In the genomic region with DNA sequence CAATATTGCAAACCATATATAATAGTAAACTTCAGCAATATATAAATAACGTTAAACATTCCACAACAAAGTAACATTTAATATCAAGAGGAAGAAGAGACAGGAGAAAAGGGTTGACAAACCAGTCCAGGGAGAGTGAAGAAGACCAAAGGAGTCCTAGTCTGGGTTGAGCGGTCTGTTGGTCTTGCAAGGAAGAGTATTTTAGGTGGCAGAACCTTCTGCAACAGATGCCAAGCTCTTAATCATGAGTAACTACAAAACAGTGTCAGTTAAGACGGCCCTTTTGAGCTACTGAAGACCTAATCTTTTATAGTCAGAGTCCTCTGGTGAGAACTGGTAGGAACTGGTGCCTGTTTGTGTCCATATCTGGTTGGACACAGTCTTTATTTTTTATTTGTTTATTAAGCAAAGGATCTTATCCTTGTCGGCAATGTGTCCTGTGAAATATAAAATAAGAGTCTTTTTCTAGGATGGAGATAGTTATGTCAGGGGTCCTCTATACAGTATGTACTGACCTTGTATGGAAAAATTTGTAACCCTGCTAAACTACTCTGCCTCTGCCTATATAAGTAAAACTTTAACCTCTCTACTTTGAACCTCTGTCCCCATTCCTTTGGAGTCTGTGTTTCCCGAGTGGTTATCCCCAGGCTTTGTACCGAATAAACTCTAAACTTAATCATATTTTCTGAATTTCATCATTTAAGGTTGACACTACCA, we compare ENCODE assay signal across 1 cellular context.
A peak's percentile ranks its signal among the peaks of the same experiment; 100 is the strongest.
TF ChIP-seq lines count a peak whose summit lies in the region.

No MANE protein-coding gene starts in this region.

TF ChIP-seq in K562, 482 proteins besides CTCF, POLR2A, EP300 and RAD21 (continued from another document and continues in another):
- TF ChIP-seq ZBTB40 (IDR thresholded peaks at IDR 0.05) = no peak
- TF ChIP-seq ZBTB40 (CRISPR knock-in tag; IDR thresholded peaks at IDR 0.05) = no peak
- TF ChIP-seq MCM3 (IDR thresholded peaks at IDR 0.05) = no peak
- TF ChIP-seq CEBPB (tag; IDR thresholded peaks at IDR 0.05) = no peak
- TF ChIP-seq GTF2A2 (tag; IDR thresholded peaks at IDR 0.05) = no peak
- TF ChIP-seq MCM7 (IDR thresholded peaks at IDR 0.05) = no peak
- TF ChIP-seq, protein P1, sequence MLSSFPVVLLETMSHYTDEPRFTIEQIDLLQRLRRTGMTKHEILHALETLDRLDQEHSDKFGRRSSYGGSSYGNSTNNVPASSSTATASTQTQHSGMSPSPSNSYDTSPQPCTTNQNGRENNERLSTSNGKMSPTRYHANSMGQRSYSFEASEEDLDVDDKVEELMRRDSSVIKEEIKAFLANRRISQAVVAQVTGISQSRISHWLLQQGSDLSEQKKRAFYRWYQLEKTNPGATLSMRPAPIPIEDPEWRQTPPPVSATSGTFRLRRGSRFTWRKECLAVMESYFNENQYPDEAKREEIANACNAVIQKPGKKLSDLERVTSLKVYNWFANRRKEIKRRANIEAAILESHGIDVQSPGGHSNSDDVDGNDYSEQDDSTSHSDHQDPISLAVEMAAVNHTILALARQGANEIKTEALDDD (IDR thresholded peaks at IDR 0.05) = no peak
- TF ChIP-seq, protein P2, sequence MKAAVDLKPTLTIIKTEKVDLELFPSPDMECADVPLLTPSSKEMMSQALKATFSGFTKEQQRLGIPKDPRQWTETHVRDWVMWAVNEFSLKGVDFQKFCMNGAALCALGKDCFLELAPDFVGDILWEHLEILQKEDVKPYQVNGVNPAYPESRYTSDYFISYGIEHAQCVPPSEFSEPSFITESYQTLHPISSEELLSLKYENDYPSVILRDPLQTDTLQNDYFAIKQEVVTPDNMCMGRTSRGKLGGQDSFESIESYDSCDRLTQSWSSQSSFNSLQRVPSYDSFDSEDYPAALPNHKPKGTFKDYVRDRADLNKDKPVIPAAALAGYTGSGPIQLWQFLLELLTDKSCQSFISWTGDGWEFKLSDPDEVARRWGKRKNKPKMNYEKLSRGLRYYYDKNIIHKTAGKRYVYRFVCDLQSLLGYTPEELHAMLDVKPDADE (conservative IDR thresholded peaks at IDR 0.05; ENCODE audit: control insufficient read depth, low read depth, low read length) = no peak
- no peak for TF ChIP-seq ZFX (CRISPR knock-in tag; IDR thresholded peaks at IDR 0.05)
- no peak for TF ChIP-seq ZKSCAN3 (CRISPR knock-in tag; IDR thresholded peaks at IDR 0.05)
- TF ChIP-seq ILF3 (IDR thresholded peaks at IDR 0.05; ENCODE audit: borderline replicate concordance) = no peak
- TF ChIP-seq MYBL2 (IDR thresholded peaks at IDR 0.05; ENCODE audit: low read depth) = no peak
- TF ChIP-seq MYBL2 (CRISPR knock-in tag; IDR thresholded peaks at IDR 0.05; ENCODE audit: borderline replicate concordance) = no peak
- no peak for TF ChIP-seq MAFF (IDR thresholded peaks at IDR 0.05; ENCODE audit: low read length)
- TF ChIP-seq ESRRB (CRISPR knock-in tag; IDR thresholded peaks at IDR 0.05; ENCODE audit: borderline replicate concordance) = no peak
- no peak for TF ChIP-seq ZBTB26 (CRISPR knock-in tag; IDR thresholded peaks at IDR 0.05)
- TF ChIP-seq MBD1 (CRISPR knock-in tag; IDR thresholded peaks at IDR 0.05) = no peak
- TF ChIP-seq YY1 (IDR thresholded peaks at IDR 0.05; ENCODE audit: borderline replicate concordance in 1 of 3, control insufficient read depth in 1 of 3, extremely low read depth in 1 of 3, insufficient read depth in 3 of 3, insufficient read length in 1 of 3, insufficient replicate concordance in 2 of 3, low read depth in 1 of 3, low read length in 2 of 3) = no peak
- TF ChIP-seq MCM5 (IDR thresholded peaks at IDR 0.05; ENCODE audit: low read depth) = no peak
- TF ChIP-seq ZNF561 (CRISPR knock-in tag; conservative IDR thresholded peaks at IDR 0.05) = no peak
- TF ChIP-seq, protein P3, sequence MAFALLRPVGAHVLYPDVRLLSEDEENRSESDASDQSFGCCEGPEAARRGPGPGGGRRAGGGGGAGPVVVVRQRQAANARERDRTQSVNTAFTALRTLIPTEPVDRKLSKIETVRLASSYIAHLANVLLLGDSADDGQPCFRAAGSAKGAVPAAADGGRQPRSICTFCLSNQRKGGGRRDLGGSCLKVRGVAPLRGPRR (CRISPR knock-in tag; IDR thresholded peaks at IDR 0.05) = no peak
- TF ChIP-seq ZMIZ1 (IDR thresholded peaks at IDR 0.05; ENCODE audit: low read depth in 2 of 2, low read length in 2 of 2) = no peak
- TF ChIP-seq ARID1B (IDR thresholded peaks at IDR 0.05) = peak; percentile 47
- TF ChIP-seq PHB (CRISPR knock-in tag; IDR thresholded peaks at IDR 0.05) = no peak
- TF ChIP-seq POLR2AphosphoS5 (IDR thresholded peaks at IDR 0.05; ENCODE audit: control insufficient read depth, insufficient read depth, low read depth, low read length) = no peak
- TF ChIP-seq GMEB1 (CRISPR knock-in tag; IDR thresholded peaks at IDR 0.05) = no peak
- TF ChIP-seq, protein P4, sequence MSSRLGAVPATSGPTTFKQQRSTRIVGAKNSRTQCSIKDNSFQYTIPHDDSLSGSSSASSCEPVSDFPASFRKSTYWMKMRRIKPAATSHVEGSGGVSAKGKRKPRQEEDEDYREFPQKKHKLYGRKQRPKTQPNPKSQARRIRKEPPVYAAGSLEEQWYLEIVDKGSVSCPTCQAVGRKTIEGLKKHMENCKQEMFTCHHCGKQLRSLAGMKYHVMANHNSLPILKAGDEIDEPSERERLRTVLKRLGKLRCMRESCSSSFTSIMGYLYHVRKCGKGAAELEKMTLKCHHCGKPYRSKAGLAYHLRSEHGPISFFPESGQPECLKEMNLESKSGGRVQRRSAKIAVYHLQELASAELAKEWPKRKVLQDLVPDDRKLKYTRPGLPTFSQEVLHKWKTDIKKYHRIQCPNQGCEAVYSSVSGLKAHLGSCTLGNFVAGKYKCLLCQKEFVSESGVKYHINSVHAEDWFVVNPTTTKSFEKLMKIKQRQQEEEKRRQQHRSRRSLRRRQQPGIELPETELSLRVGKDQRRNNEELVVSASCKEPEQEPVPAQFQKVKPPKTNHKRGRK (tag; IDR thresholded peaks at IDR 0.05) = no peak
